21 cellular contexts compared by ENCODE assay signal in genomic region chr9:134259708-134260107, GRCh38.
DNase-seq lines count a peak whose midpoint lies in the region; ATAC-seq and TF ChIP-seq lines count a peak whose summit lies in the region.
"Had no signal": no experiment of that assay in that cellular context is flagged by ENCODE, and none has a peak within 500 bp of the region (broad histone marks: within the 10 kb centered on the region; RNA-seq: fewer than 3 reads in every experiment).

No MANE protein-coding gene starts in this region.

- H3K14ac ChIP-seq in IMR-90 (replicated peaks; ENCODE audit: low read depth, low read length) (no peak overlapping the region), neuronal stem cell (ENCODE audit: low read length) (no peak overlapping the region)

- no peak overlapping the region for H3K9ac ChIP-seq in IMR-90 (ENCODE audit: low read depth, low read length)
- H3K9ac ChIP-seq in liver (ENCODE audit: low read depth in 1 of 2, low read length in 2 of 2) = peak overlapping the region; percentile 29 to 36
- H3K9ac ChIP-seq in neuronal stem cell (ENCODE audit: low read depth, low read length, poor library complexity) = no peak overlapping the region
- H3K9ac ChIP-seq: BLaER1 treated with 17β-estradiol and CSF1 and Interleukin-3, amounts not matched to agents 10 nM and 100 nM had no signal

- ATAC-seq in Right ventricle myocardium inferior (no peak), heart right ventricle (no peak), IMR-90 (ENCODE audit: low read depth) (no peak), GM21381 (IDR thresholded peaks at IDR 0.05; ENCODE audit: unreplicated experiment) (no peak), HG03457 (IDR thresholded peaks at IDR 0.05; ENCODE audit: unreplicated experiment) (no peak)
- ATAC-seq in stimulated activated naive B cell treated with anti-CD40 and anti-IgM and Interleukin-4, amounts not matched to agents 10 μg/mL and 1 μg/mL and 100 μg/mL, for 72 hours (replicated peaks) = no peak
- ATAC-seq: GM23338, HCT116 had no signal

- H2BK5ac ChIP-seq in IMR-90 (ENCODE audit: low read depth, low read length, poor library complexity, severe bottlenecking) = no peak overlapping the region
- H2BK5ac ChIP-seq in neuronal stem cell (ENCODE audit: low read length) = no peak overlapping the region

- H4K91ac ChIP-seq in IMR-90 (ENCODE audit: insufficient read depth, low read depth, low read length) (no peak overlapping the region), neuronal stem cell (ENCODE audit: low read depth, low read length, poor library complexity) (no peak overlapping the region)

- no peaks in the 10 kb centered on the region for H4K20me1 ChIP-seq in IMR-90 (ENCODE audit: insufficient read depth, low read length)
- H4K20me1 ChIP-seq: BLaER1 treated with 17β-estradiol and CSF1 and Interleukin-3, amounts not matched to agents 10 nM and 100 nM had no signal

- H3K4ac ChIP-seq in IMR-90 (ENCODE audit: low read depth, low read length) (no peak overlapping the region), neuronal stem cell (ENCODE audit: low read length) (no peak overlapping the region)

- POLR2A ChIA-PET in IMR-90 (lab: Charles Lee; ENCODE audit: unreplicated experiment) = no interaction called here

- H2AFZ ChIP-seq in IMR-90 (replicated peaks; ENCODE audit: low read length, poor library complexity) (no peak overlapping the region), neuronal stem cell (ENCODE audit: low read length) (no peak overlapping the region)
- H2AFZ ChIP-seq: GM23338 had no signal

- 95% methylated on average over 14 of the region's 14 CpGs for WGBS in heart right ventricle, 2 donors
- WGBS in IMR-90 (ENCODE audit: extremely low coverage in 2 of 2, insufficient read length in 1 of 2), 2 experiments = 81% methylated on average over 7 of the region's 14 CpGs; no CpG with 5 or more reads in 1 of the 2 experiments
- WGBS in liver = 67% methylated on average over 14 of the region's 14 CpGs
- no CpG with 5 or more reads among the region's 14 CpGs for WGBS in neuronal stem cell (ENCODE audit: extremely low coverage in 2 of 2, insufficient read length in 2 of 2, insufficient replicate concordance in 1 of 2), 2 donors

- peaks cover 5 to 6% of the 10 kb centered on the region in 2 donors for H3K4me1 Mint-ChIP-seq in stimulated activated naive B cell treated with anti-CD40 and anti-IgM and Interleukin-4, amounts not matched to agents 10 μg/mL and 1 μg/mL and 100 μg/mL, for 72 hours
- H3K4me1 Mint-ChIP-seq: CD8-positive, alpha-beta memory T cell had no signal

- H3K18ac ChIP-seq in IMR-90 (ENCODE audit: low read depth, low read length) (no peak overlapping the region), neuronal stem cell (ENCODE audit: low read length) (peak overlapping the region; percentile 48)

- TF ChIP-seq POLR2A in IMR-90 (IDR thresholded peaks at IDR 0.05; ENCODE audit: low read depth, low read length) = no peak

- no TSS peak for BruUV-seq in IMR-90 (replicated peaks; lab: Mats Ljungman, UMichigan)

- no peak overlapping the region for H4K5ac ChIP-seq in IMR-90 (ENCODE audit: low read depth, low read length)

- no peak overlapping the region for H3K56ac ChIP-seq in IMR-90 (ENCODE audit: extremely low read depth, insufficient read depth, low read length)

- DNase-seq in Right ventricle myocardium inferior (ENCODE audit: missing footprints) = peak; percentile 54
- no peak for DNase-seq in heart right ventricle
- no peak for DNase-seq in IMR-90
- DNase-seq in neuronal stem cell (ENCODE audit: low spot score) = no peak
- DNase-seq in stimulated activated naive B cell treated with anti-CD40 and anti-IgM and Interleukin-4, amounts not matched to agents 10 μg/mL and 1 μg/mL and 100 μg/mL, for 72 hours = no peak
- DNase-seq: Calu3; CD4-positive, alpha-beta T cell; CD8-positive, alpha-beta memory T cell; DMS53; DMS79 treated with DMSO at 0.1 percent for 48 hours; GF-D8; H9 had no signal

- peaks cover 25 to 39% of the 10 kb centered on the region in 2 donors for H3K27me3 Mint-ChIP-seq in stimulated activated naive B cell treated with anti-CD40 and anti-IgM and Interleukin-4, amounts not matched to agents 10 μg/mL and 1 μg/mL and 100 μg/mL, for 72 hours

- H3K27ac Mint-ChIP-seq in stimulated activated naive B cell treated with anti-CD40 and anti-IgM and Interleukin-4, amounts not matched to agents 10 μg/mL and 1 μg/mL and 100 μg/mL, for 72 hours = no peak overlapping the region
- H3K27ac Mint-ChIP-seq: B cell; CD14-positive monocyte; CD4-positive, alpha-beta T cell; CD8-positive, alpha-beta memory T cell; GM23338 had no signal

- H3K27ac ChIP-seq in heart right ventricle (no peak overlapping the region), IMR-90 (ENCODE audit: insufficient read depth, low read length) (no peak overlapping the region), liver (ENCODE audit: low read depth in 1 of 2, low read length in 2 of 2) (peak overlapping the region; percentile 76 to 97), neuronal stem cell (replicated peaks; ENCODE audit: low read length) (no peak overlapping the region)
- H3K27ac ChIP-seq: 22Rv1; BLaER1 treated with 17β-estradiol and CSF1 and Interleukin-3, amounts not matched to agents 10 nM and 100 nM had no signal

- no peak overlapping the region for H3K4me3 Mint-ChIP-seq in stimulated activated naive B cell treated with anti-CD40 and anti-IgM and Interleukin-4, amounts not matched to agents 10 μg/mL and 1 μg/mL and 100 μg/mL, for 72 hours
- H3K4me3 Mint-ChIP-seq: B cell; CD14-positive monocyte; CD4-positive, alpha-beta T cell; CD8-positive, alpha-beta memory T cell; GM23338; H9 had no signal

- H2AK5ac ChIP-seq in IMR-90 (ENCODE audit: low read depth, low read length) (no peak overlapping the region), neuronal stem cell (ENCODE audit: low read depth, low read length) (peak overlapping the region; percentile 81)

- H3K23ac ChIP-seq in IMR-90 (ENCODE audit: low read depth, low read length) (no peak overlapping the region), neuronal stem cell (ENCODE audit: low read depth, low read length, poor library complexity) (peak overlapping the region; percentile 10)

- H3K36me3 ChIP-seq in heart right ventricle = no peaks in the 10 kb centered on the region
- H3K36me3 ChIP-seq in IMR-90 (ENCODE audit: control insufficient read depth, insufficient read depth, low read length) = no peaks in the 10 kb centered on the region
- H3K36me3 ChIP-seq in liver (ENCODE audit: control insufficient read depth in 4 of 4, insufficient read depth in 3 of 4, low read depth in 1 of 4, low read length in 3 of 4) = no peaks in the 10 kb centered on the region
- no peaks in the 10 kb centered on the region for H3K36me3 ChIP-seq in neuronal stem cell (replicated peaks in 1 of 2; ENCODE audit: control insufficient read depth in 2 of 2, insufficient read depth in 2 of 2, low read length in 2 of 2)
- H3K36me3 ChIP-seq: BLaER1 treated with 17β-estradiol and CSF1 and Interleukin-3, amounts not matched to agents 10 nM and 100 nM had no signal

- H2BK15ac ChIP-seq in IMR-90 (ENCODE audit: low read depth, low read length) (no peak overlapping the region), neuronal stem cell (ENCODE audit: low read length) (no peak overlapping the region)

- no peaks in the 10 kb centered on the region for H3K9me1 ChIP-seq in IMR-90 (ENCODE audit: insufficient read depth, low read length)

- intact Hi-C loops in Right ventricle myocardium inferior (cut with DNase I) (no loop called here), heart right ventricle (cut with DNase I) (no loop called here), IMR-90 (cut with micrococcal nuclease) (no loop called here)

- H4K8ac ChIP-seq in IMR-90 (ENCODE audit: low read depth in 2 of 2, low read length in 2 of 2) (no peak overlapping the region), neuronal stem cell (ENCODE audit: low read depth, low read length) (no peak overlapping the region)

- H3K9me3 Mint-ChIP-seq in stimulated activated naive B cell treated with anti-CD40 and anti-IgM and Interleukin-4, amounts not matched to agents 10 μg/mL and 1 μg/mL and 100 μg/mL, for 72 hours = no peaks in the 10 kb centered on the region
- H3K9me3 Mint-ChIP-seq: CD4-positive, alpha-beta T cell; CD8-positive, alpha-beta memory T cell; GM23338; H9 had no signal

- H3K79me1 ChIP-seq in IMR-90 (ENCODE audit: low read depth in 1 of 2, low read length in 2 of 2) = no peaks in the 10 kb centered on the region
- H3K79me1 ChIP-seq in neuronal stem cell (ENCODE audit: low read depth, low read length) = no peaks in the 10 kb centered on the region

- in situ Hi-C loops in IMR-90 (cut with MboI; ENCODE audit: low sequenced_read_pairs) = no loop called here

- dilution Hi-C loops in IMR-90 (cut with HindIII; ENCODE audit: low sequenced_read_pairs, unreplicated experiment) = no loop called here

- no peak overlapping the region for H2BK120ac ChIP-seq in IMR-90 (ENCODE audit: low read depth, low read length)
- H2BK120ac ChIP-seq in neuronal stem cell (ENCODE audit: low read depth, low read length) = no peak overlapping the region

- CTCF ChIA-PET in IMR-90 (lab: Yijun Ruan, JAX) = no interaction called here

- H3K4me1 ChIP-seq in heart right ventricle = peaks cover 0 to 13% (median 9%) of the 10 kb centered on the region in 9 donors
- H3K4me1 ChIP-seq in IMR-90 (ENCODE audit: control insufficient read depth, insufficient read depth, low read length) = no peaks in the 10 kb centered on the region
- H3K4me1 ChIP-seq in liver (ENCODE audit: control insufficient read depth in 4 of 4, insufficient read depth in 4 of 4, low read length in 3 of 4) = peaks cover 35 to 63% (median 50%) of the 10 kb centered on the region in 4 donors
- peaks cover 0 to 7% of the 10 kb centered on the region in 2 donors for H3K4me1 ChIP-seq in neuronal stem cell (ENCODE audit: control insufficient read depth in 2 of 2, insufficient read depth in 1 of 2, low read depth in 1 of 2, low read length in 2 of 2)

- no peak for TF ChIP-seq RAD21 in IMR-90 (IDR thresholded peaks at IDR 0.05; ENCODE audit: low read length)
- no peak for TF ChIP-seq RAD21 in liver (IDR thresholded peaks at IDR 0.05)

- no peak overlapping the region for H2BK12ac ChIP-seq in neuronal stem cell (ENCODE audit: low read length)

- H3K36me3 Mint-ChIP-seq in stimulated activated naive B cell treated with anti-CD40 and anti-IgM and Interleukin-4, amounts not matched to agents 10 μg/mL and 1 μg/mL and 100 μg/mL, for 72 hours = no peaks in the 10 kb centered on the region
- H3K36me3 Mint-ChIP-seq: CD14-positive monocyte; CD8-positive, alpha-beta memory T cell had no signal

- H3K4me3 ChIP-seq in heart right ventricle = no peak overlapping the region
- no peak overlapping the region for H3K4me3 ChIP-seq in IMR-90 (ENCODE audit: insufficient read depth, low read depth, low read length)
- no peak overlapping the region for H3K4me3 ChIP-seq in liver (ENCODE audit: low read depth in 1 of 3, low read length in 3 of 3)
- no peak overlapping the region for H3K4me3 ChIP-seq in neuronal stem cell (ENCODE audit: low read length in 2 of 2)
- H3K4me3 ChIP-seq: BLaER1 treated with 17β-estradiol and CSF1 and Interleukin-3, amounts not matched to agents 10 nM and 100 nM; GM23338 had no signal

- peak overlapping the region; percentile 33 for H2AK9ac ChIP-seq in IMR-90 (replicated peaks; ENCODE audit: low read depth, low read length, poor library complexity)

- no peaks in the 10 kb centered on the region for H3K9me3 ChIP-seq in heart right ventricle
- H3K9me3 ChIP-seq in IMR-90 (ENCODE audit: control insufficient read depth, insufficient read depth, low read length) = no peaks in the 10 kb centered on the region
- no peaks in the 10 kb centered on the region for H3K9me3 ChIP-seq in liver (ENCODE audit: control insufficient read depth in 4 of 4, low read length in 3 of 4)
- peaks cover 0 to 3% of the 10 kb centered on the region in 2 donors for H3K9me3 ChIP-seq in neuronal stem cell (replicated peaks in 1 of 2; ENCODE audit: control insufficient read depth in 2 of 2, insufficient read depth in 1 of 2, low read depth in 1 of 2, low read length in 2 of 2)
- H3K9me3 ChIP-seq: BLaER1 treated with 17β-estradiol and CSF1 and Interleukin-3, amounts not matched to agents 10 nM and 100 nM had no signal

- H3K4me2 ChIP-seq in IMR-90 (ENCODE audit: low read depth, low read length) (no peak overlapping the region), neuronal stem cell (ENCODE audit: insufficient read depth, low read length, poor library complexity, severe bottlenecking) (no peak overlapping the region)
- H3K4me2 ChIP-seq: GM23338 had no signal

- H3K27me3 ChIP-seq in heart right ventricle (peaks cover 0 to 13% (median 4%) of the 10 kb centered on the region in 7 donors), IMR-90 (ENCODE audit: control insufficient read depth, insufficient read depth, low read length) (peaks cover 33% of the 10 kb centered on the region), liver (ENCODE audit: control insufficient read depth in 4 of 4, insufficient read depth in 4 of 4, low read length in 3 of 4) (no peaks in the 10 kb centered on the region), neuronal stem cell (ENCODE audit: control insufficient read depth in 3 of 3, insufficient read depth in 3 of 3, low read depth in 1 of 3, low read length in 3 of 3) (peaks cover 0 to 23% (median 0%) of the 10 kb centered on the region in 3 experiments)

- no peak overlapping the region for H2BK20ac ChIP-seq in IMR-90 (ENCODE audit: low read depth, low read length)

- TF ChIP-seq CTCF in heart right ventricle (IDR thresholded peaks at IDR 0.05) (no peak), IMR-90 (conservative IDR thresholded peaks at IDR 0.05; ENCODE audit: low read depth, low read length) (no peak), liver (IDR thresholded peaks at IDR 0.05; ENCODE audit: low read depth, low read length, missing input control) (no peak)

Comparison
In these comparisons a context has a peak if more than half of its experiments do, and no peak if none do; other contexts are left out.
1. H3K27ac ChIP-seq: peak in liver (2 of 2); none in heart right ventricle (0 of 10), IMR-90 (single experiment) and neuronal stem cell (single experiment).
2. H3K9ac ChIP-seq: peak in liver (2 of 2); none in IMR-90 (single experiment) and neuronal stem cell (single experiment).